ENCODE assay signal across 10 cellular contexts in genomic region chr1:209710837-209711236, GRCh38. TPM values are rescaled to one million over a fixed set of nuclear protein-coding genes. Genes with fewer than 3 reads are reported as not detected.
"Had no signal": no experiment of that assay in that cellular context is flagged by ENCODE, and none has a peak within 500 bp of the region (broad histone marks: within the 10 kb centered on the region; RNA-seq: fewer than 3 reads in every experiment).

No MANE protein-coding gene starts in this region.

- DNase-seq: activated CD4-positive, CD25-positive, alpha-beta regulatory T cell treated with anti-CD3 and anti-CD28 coated beads, Interleukin-2, amount 50 U/mL, for 72 hours; effector memory CD4-positive, alpha-beta T cell; ovary; SK-N-SH; stimulated activated CD4-positive, alpha-beta T cell treated with anti-CD3 and anti-CD28 coated beads, Interleukin-12 subunit alpha, Interleukin-12 subunit beta, amount 100 ng/mL, for 4 hours; stimulated activated naive CD4-positive, alpha-beta T cell; testis had no signal

- H3K27ac Mint-ChIP-seq: brain had no signal

- H3K36me3 ChIP-seq: ovary had no signal

- H3K4me1 Mint-ChIP-seq: brain, neural crest cell had no signal

- H3K27ac ChIP-seq: epithelial cell of prostate, ovary, testis had no signal

- H3K9me3 Mint-ChIP-seq: brain, neural crest cell had no signal

- H3K9ac ChIP-seq: SK-N-SH had no signal

- H3K4me2 ChIP-seq: SK-N-SH had no signal

- H3K4me1 ChIP-seq: testis had no signal

- H3K36me3 Mint-ChIP-seq: brain had no signal

- H3K27me3 ChIP-seq: ovary, testis had no signal

- H3K4me3 ChIP-seq: ovary, testis had no signal

- H3K4me3 Mint-ChIP-seq: brain, neural crest cell had no signal

- H3K9me2 ChIP-seq: SK-N-SH had no signal

- H3K9me3 ChIP-seq: ovary, SK-N-SH, testis had no signal

RNA-seq across cellular contexts. Expression of gene HSD11B1, which starts 6.2 kb away (rescaled TPM):
- total RNA-seq: neural crest cell had no signal

RNA-seq across cellular contexts. Expression of gene TRAF3IP3, which starts 45.0 kb away (rescaled TPM):
- total RNA-seq: neural crest cell had no signal

RNA-seq across cellular contexts. Expression of gene LAMB3, which starts 58.6 kb away (rescaled TPM):
- total RNA-seq: neural crest cell had no signal
